Comparison of ENCODE assay signal across 30 cellular contexts in the genomic region with DNA sequence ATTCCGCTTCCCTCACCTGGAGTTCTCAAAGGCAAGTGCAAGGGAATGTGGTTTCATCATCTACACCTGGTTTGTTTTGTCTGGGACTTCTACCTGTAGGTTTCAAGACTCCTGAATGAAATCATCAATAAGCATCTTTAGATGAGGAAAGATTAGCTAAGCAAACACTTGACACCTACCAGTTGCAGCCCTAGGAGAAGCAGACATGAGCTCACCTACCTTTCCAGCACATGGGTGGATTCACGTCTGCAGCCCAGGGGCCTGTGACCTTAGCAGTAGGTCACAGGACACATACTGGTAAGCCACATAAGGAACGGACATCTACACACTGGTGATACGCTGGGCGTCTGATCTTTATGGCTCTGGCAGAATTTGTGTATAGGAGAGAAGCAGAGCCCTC. TPM values are rescaled to one million over a fixed set of nuclear protein-coding genes. Genes with fewer than 3 reads are reported as not detected.
"Had no signal": no experiment of that assay in that cellular context is flagged by ENCODE, and none has a peak within 500 bp of the region (broad histone marks: within the 10 kb centered on the region; RNA-seq: fewer than 3 reads in every experiment).

No MANE protein-coding gene starts in this region.

- ATAC-seq: activated CD8-positive, alpha-beta T cell treated with anti-CD3 and anti-CD28 coated beads, Interleukin-2, amount 10 ng/mL, durations not matched to agents 7 days and 5 days; activated T-cell treated with anti-CD3 and anti-CD28 coated beads, Interleukin-2, amount 50 U/mL, for 72 hours; Right ventricle myocardium inferior; WTC11 had no signal

- H3K4me3 Mint-ChIP-seq: activated CD8-positive, alpha-beta T cell treated with anti-CD3 and anti-CD28 coated beads, Interleukin-2, amount 10 ng/mL, durations not matched to agents 7 days and 5 days; activated naive CD8-positive, alpha-beta T cell treated with anti-CD3 and anti-CD28 coated beads, Interleukin-2, amount 10 ng/mL, durations not matched to agents 7 days and 5 days; activated T-cell treated with anti-CD3 and anti-CD28 coated beads, Interleukin-2, amount 50 U/mL, for 72 hours; T-helper 2 cell treated with Interferon-gamma antibody and Interleukin-4, amounts not matched to agents 5 μg/mL and 100 μg/mL, for 36 hours; WTC11 had no signal

- H3K27ac ChIP-seq: adrenal gland, KMS-11, SJSA1 had no signal

- H3K4me1 Mint-ChIP-seq: activated naive CD8-positive, alpha-beta T cell treated with anti-CD3 and anti-CD28 coated beads, Interleukin-2, amount 10 ng/mL, durations not matched to agents 7 days and 5 days; WTC11 had no signal

- H3K9me3 Mint-ChIP-seq: activated T-cell treated with anti-CD3 and anti-CD28 coated beads, Interleukin-2, amount 50 U/mL, for 72 hours; activated T-helper 2 cell treated with anti-CD3 and anti-CD28 coated beads, Interferon-gamma antibody, Interleukin-2, Interleukin-4, amounts not matched to agents 10 μg/mL and 5 μg/mL and 100 μg/mL, durations not matched to agents 14 hours and 24 hours and 36 hours; T-helper 2 cell treated with Interferon-gamma antibody and Interleukin-4, amounts not matched to agents 5 μg/mL and 100 μg/mL, for 36 hours had no signal

- H3K27me3 ChIP-seq: adrenal gland, MG63, SJSA1 had no signal

- H3K27ac Mint-ChIP-seq: activated CD8-positive, alpha-beta T cell treated with anti-CD3 and anti-CD28 coated beads, Interleukin-2, amount 10 ng/mL, durations not matched to agents 7 days and 5 days; activated naive CD8-positive, alpha-beta T cell treated with anti-CD3 and anti-CD28 coated beads, Interleukin-2, amount 10 ng/mL, durations not matched to agents 7 days and 5 days; activated T-cell treated with anti-CD3 and anti-CD28 coated beads, Interleukin-2, amount 50 U/mL, for 72 hours; activated T-helper 2 cell treated with anti-CD3 and anti-CD28 coated beads, Interferon-gamma antibody, Interleukin-2, Interleukin-4, amounts not matched to agents 10 μg/mL and 5 μg/mL and 100 μg/mL, durations not matched to agents 14 hours and 24 hours and 36 hours; T-helper 2 cell treated with Interferon-gamma antibody and Interleukin-4, amounts not matched to agents 5 μg/mL and 100 μg/mL, for 36 hours; WTC11 had no signal

- H3K36me3 ChIP-seq: adrenal gland, MG63, SJSA1 had no signal

- DNase-seq: activated CD4-positive, alpha-beta T cell treated with anti-CD3 and anti-CD28 coated beads for 48 hours; activated CD4-positive, alpha-beta T cell treated with anti-CD3 and anti-CD28 coated beads, Interleukin-2, amount 50 U/mL, for 4 hours; activated CD4-positive, CD25-positive, alpha-beta regulatory T cell treated with anti-CD3 and anti-CD28 coated beads, Interleukin-2, amount 50 U/mL, for 72 hours; activated CD8-positive, alpha-beta T cell treated with anti-CD3 and anti-CD28 coated beads, Interleukin-2, amount 10 ng/mL, durations not matched to agents 7 days and 5 days; activated gamma-delta T cell treated with Interleukin-2 at 50 U/mL for 16 hours; activated naive CD4-positive, alpha-beta T cell treated with anti-CD3 and anti-CD28 coated beads, Interleukin-2, amount 50 U/mL, for 16 hours; activated naive CD8-positive, alpha-beta T cell treated with anti-CD3 and anti-CD28 coated beads, Interleukin-2, amount 10 ng/mL, durations not matched to agents 7 days and 5 days; activated T-cell treated with anti-CD3 and anti-CD28 coated beads, Interleukin-2, amount 50 U/mL, for 72 hours; adrenal gland; anterior cingulate cortex; central memory CD4-positive, alpha-beta T cell; MV-4-11; NCI-H1092 treated with DMSO at 0.1 percent for 48 hours; NCI-H1417 treated with DMSO at 0.1 percent for 48 hours; NCI-H1694; NCI-H2029; NCI-H345; NCI-H510A; NCI-H526 treated with DMSO at 0.1 percent for 48 hours; NCI-H82; SW 1271 had no signal

- H3K9ac ChIP-seq: KMS-11 had no signal

- H3K4me1 ChIP-seq: adrenal gland had no signal

- H3K36me3 Mint-ChIP-seq: activated naive CD8-positive, alpha-beta T cell treated with anti-CD3 and anti-CD28 coated beads, Interleukin-2, amount 10 ng/mL, durations not matched to agents 7 days and 5 days had no signal

- H3K4me3 ChIP-seq: adrenal gland, MG63, SJSA1 had no signal

- H3K4me2 ChIP-seq: KMS-11 had no signal

RNA-seq across cellular contexts. Expression of a gene that starts 26.7 kb away (rescaled TPM):
- total RNA-seq: activated CD8-positive, alpha-beta T cell treated with anti-CD3 and anti-CD28 coated beads, Interleukin-2, amount 10 ng/mL, durations not matched to agents 7 days and 5 days; activated naive CD8-positive, alpha-beta T cell treated with anti-CD3 and anti-CD28 coated beads, Interleukin-2, amount 10 ng/mL, durations not matched to agents 7 days and 5 days; activated T-helper 2 cell treated with anti-CD3 and anti-CD28 coated beads, Interferon-gamma antibody, Interleukin-2, Interleukin-4, amounts not matched to agents 10 μg/mL and 5 μg/mL and 100 μg/mL, durations not matched to agents 14 hours and 24 hours and 36 hours; OCI-LY7; T-helper 1 cell treated with Interleukin-12 subunit alpha and Interleukin-12 subunit beta and Interleukin-4 antibody, amounts not matched to agents 30 ng/mL and 1 ng/mL, for 36 hours had no signal
